1 cellular context compared by ENCODE assay signal in genomic region chr10:94362360-94363250, GRCh38.
TF ChIP-seq lines count a peak whose summit lies in the region.

NOC3L (minus strand) TSS chr10:94362939; CDS start chr10:94362838, 101 bp downstream.

TF ChIP-seq in HepG2, 621 proteins besides CTCF, POLR2A, EP300 and RAD21 (continued from another document and continues in another):
- TF ChIP-seq REST (IDR thresholded peaks at IDR 0.05; ENCODE audit: borderline replicate concordance in 1 of 2, low read depth in 1 of 2, low read length in 2 of 2) (peak in 1 of 2 experiments; percentile 56; a peak in 2 of 4 replicates), MAFK (conservative IDR thresholded peaks at IDR 0.05 in 1 of 2, IDR thresholded peaks at IDR 0.05 in 1 of 2; ENCODE audit: low read length in 2 of 2) (no peak), ZNF407 (CRISPR knock-in tag; IDR thresholded peaks at IDR 0.05; ENCODE audit: not compliant biosample characterization) (peak; percentile 95), LRRFIP1 (CRISPR knock-in tag; conservative IDR thresholded peaks at IDR 0.05) (no peak), RXRA (CRISPR knock-in tag; IDR thresholded peaks at IDR 0.05) (peak; percentile 88), ZBTB20 (CRISPR knock-in tag; IDR thresholded peaks at IDR 0.05; ENCODE audit: borderline replicate concordance, low read depth) (peak; percentile 93; the same call in 1 of the 2 replicates), TCF7 (IDR thresholded peaks at IDR 0.05; ENCODE audit: low read depth) (no peak), NFAT5 (CRISPR knock-in tag; IDR thresholded peaks at IDR 0.05) (peak; percentile 97), HOXD1 (CRISPR knock-in tag; IDR thresholded peaks at IDR 0.05) (peak; percentile 93), CCAR2 (optimal IDR thresholded peaks at IDR 0.05; ENCODE audit: low read depth, low read length) (peak; percentile 21), ZNF282 (IDR thresholded peaks at IDR 0.05; ENCODE audit: partially characterized antibody) (no peak), PAX8 (CRISPR knock-in tag; IDR thresholded peaks at IDR 0.05; ENCODE audit: borderline replicate concordance) (peak; percentile 70; the same call in 1 of the 2 replicates), MAFF (IDR thresholded peaks at IDR 0.05; ENCODE audit: low read depth, low read length) (no peak), ZNF784 (CRISPR knock-in tag; IDR thresholded peaks at IDR 0.05; ENCODE audit: borderline replicate concordance) (peak; percentile 83; the same call in 1 of the 2 replicates), ZNF180 (CRISPR knock-in tag; IDR thresholded peaks at IDR 0.05; ENCODE audit: borderline replicate concordance, low read depth) (0 out of 2 replicates have a peak, but pooled peaks have one; percentile 72), KLF15 (CRISPR knock-in tag; IDR thresholded peaks at IDR 0.05; ENCODE audit: borderline replicate concordance) (peak; percentile 98), MYC (CRISPR knock-in tag; IDR thresholded peaks at IDR 0.05; ENCODE audit: borderline replicate concordance) (peak; percentile 98), ZBTB25 (CRISPR knock-in tag; IDR thresholded peaks at IDR 0.05) (peak; percentile 93; the same call in 1 of the 2 replicates), SIX1 (CRISPR knock-in tag; IDR thresholded peaks at IDR 0.05; ENCODE audit: borderline replicate concordance) (peak; percentile 22; the same call in 1 of the 2 replicates), DRAP1 (CRISPR knock-in tag; IDR thresholded peaks at IDR 0.05) (peak; percentile 73), MXD1 (CRISPR knock-in tag; IDR thresholded peaks at IDR 0.05) (peak; percentile 97), ATM (IDR thresholded peaks at IDR 0.05; ENCODE audit: borderline replicate concordance) (no peak), ZNF878 (CRISPR knock-in tag; IDR thresholded peaks at IDR 0.05) (peak; percentile 96), CREB1 (IDR thresholded peaks at IDR 0.05) (peak; percentile 59), CREB1 (CRISPR knock-in tag; IDR thresholded peaks at IDR 0.05) (peak; percentile 61; the same call in 1 of the 2 replicates), ZNF224 (CRISPR knock-in tag; IDR thresholded peaks at IDR 0.05) (peak; percentile 94; the same call in 1 of the 2 replicates), SALL1 (CRISPR knock-in tag; IDR thresholded peaks at IDR 0.05) (peak; percentile 98), PCBP1 (IDR thresholded peaks at IDR 0.05; ENCODE audit: borderline replicate concordance, low read depth, low read length) (no peak), ZNF639 (CRISPR knock-in tag; conservative IDR thresholded peaks at IDR 0.05) (peak; percentile 93)
